8 cellular contexts compared by ENCODE assay signal in the genomic region with DNA sequence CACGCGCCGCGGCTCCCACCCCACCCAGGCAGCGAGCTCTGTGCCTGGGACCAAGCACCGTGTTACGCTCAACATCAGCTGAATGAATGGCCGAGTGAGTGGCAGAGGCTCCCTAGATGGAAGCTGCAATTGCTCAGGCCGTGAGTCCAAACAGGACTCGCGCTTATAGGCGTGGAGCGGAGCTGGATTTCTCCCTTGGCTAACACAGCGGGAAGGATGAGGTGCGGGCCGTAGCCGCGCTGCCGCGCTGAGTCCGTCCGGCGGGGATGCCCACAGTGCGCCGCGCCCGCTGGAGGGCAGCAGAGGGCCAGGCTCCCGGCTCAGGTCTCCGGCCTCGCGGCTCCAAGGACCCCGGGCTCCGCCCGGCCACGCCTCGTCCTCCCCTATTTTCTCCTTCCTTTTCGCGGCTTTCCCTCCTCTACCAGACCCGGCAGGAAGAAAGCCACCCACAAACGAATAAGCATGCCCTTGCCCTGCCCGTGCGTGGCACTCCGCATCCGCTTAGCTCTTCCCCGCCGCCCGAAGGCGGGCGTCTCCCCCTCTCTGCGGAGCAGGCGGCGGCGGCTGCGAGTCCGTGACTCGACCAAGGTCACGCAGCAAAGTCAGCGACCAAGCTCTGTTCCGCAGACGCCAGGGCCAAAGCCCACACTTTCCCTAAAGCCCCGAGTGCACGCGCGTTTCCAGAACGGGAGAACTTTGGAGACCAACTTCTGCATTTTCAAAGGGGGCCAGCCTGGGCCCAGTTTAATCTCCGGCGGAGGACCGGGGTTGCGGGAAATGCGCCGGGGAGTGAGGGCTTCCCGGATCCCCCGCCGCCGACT. TPM values are rescaled to one million over a fixed set of nuclear protein-coding genes. Genes with fewer than 3 reads are reported as not detected.
A peak's percentile ranks its signal among the peaks of the same experiment; 100 is the strongest.
DNase-seq lines count a peak whose midpoint lies in the region; ATAC-seq, FAIRE-seq and TF ChIP-seq lines count a peak whose summit lies in the region.

No MANE protein-coding gene starts in this region.

- H3K9me3 ChIP-seq in AG04450 (ENCODE audit: control insufficient read depth, insufficient read depth, low read length) = no peaks in the 10 kb centered on the region; the same call in 1 of the 2 replicates
- no peaks in the 10 kb centered on the region for H3K9me3 ChIP-seq in endothelial cell of umbilical vein (replicated peaks; ENCODE audit: control insufficient read depth, insufficient read depth, low read length)
- H3K9me3 ChIP-seq in mesodermal cell (ENCODE audit: control insufficient read depth, low read length) = no peaks in the 10 kb centered on the region

- no peaks in the 10 kb centered on the region for H3K79me2 ChIP-seq in endothelial cell of umbilical vein (ENCODE audit: control insufficient read depth, insufficient read depth, low read length)

- no peak for TF ChIP-seq POLR2A in endothelial cell of umbilical vein (IDR thresholded peaks at IDR 0.05; ENCODE audit: low read depth, low read length)

- H3K27ac ChIP-seq in AG04450 (ENCODE audit: low read depth, low read length) = no peak overlapping the region
- no peak overlapping the region for H3K27ac ChIP-seq in endothelial cell of umbilical vein (ENCODE audit: insufficient read depth, low read depth, low read length)
- no peak overlapping the region for H3K27ac ChIP-seq in mesodermal cell (ENCODE audit: low read depth, low read length, severe bottlenecking)

- no peaks in the 10 kb centered on the region for H4K20me1 ChIP-seq in endothelial cell of umbilical vein (replicated peaks; ENCODE audit: control insufficient read depth, extremely low read depth, insufficient read depth, low read length)

- peak; percentile 87 for TF ChIP-seq CTCF in AG04450 (IDR thresholded peaks at IDR 0.05; ENCODE audit: low read depth, low read length)
- peak; percentile 97 to 98 for TF ChIP-seq CTCF in endothelial cell of umbilical vein (IDR thresholded peaks at IDR 0.05; ENCODE audit: extremely low read depth in 1 of 2, insufficient read depth in 1 of 2, low read depth in 1 of 2, low read length in 2 of 2)

- H3K9ac ChIP-seq in endothelial cell of umbilical vein (replicated peaks; ENCODE audit: extremely low read depth, insufficient read depth, low read length) = no peak overlapping the region

- peak; percentile 20 for DNase-seq in AG04450 (ENCODE audit: low read depth, low spot score)
- DNase-seq in NCI-H69 (lab: John Stamatoyannopoulos, UW) = peak; percentile 77
- DNase-seq in activated CD8-positive, alpha-beta memory T cell treated with anti-CD3 and anti-CD28 coated beads for 24 hours = peak; percentile 89
- DNase-seq in endothelial cell of umbilical vein (ENCODE audit: low read depth, low spot score) = peak; percentile 66
- peak; percentile 18 for DNase-seq in stimulated activated CD8-positive, alpha-beta memory T cell treated with anti-CD3 and anti-CD28 coated beads, Interleukin-12 subunit alpha, Interleukin-12 subunit beta, amount 100 ng/mL, for 4 hours (ENCODE audit: low read depth)

- peak overlapping the region; percentile 92 for H2AFZ ChIP-seq in endothelial cell of umbilical vein (ENCODE audit: low read depth, low read length)

- peaks cover 7% of the 10 kb centered on the region for H3K4me1 ChIP-seq in endothelial cell of umbilical vein (ENCODE audit: control insufficient read depth, extremely low read depth, insufficient read depth, low read length)
- peaks cover 3% of the 10 kb centered on the region for H3K4me1 ChIP-seq in mesodermal cell (ENCODE audit: control insufficient read depth, insufficient read depth, low read length, poor library complexity, severe bottlenecking)

- intact Hi-C loops in endothelial cell of umbilical vein (cut with micrococcal nuclease) = loop anchor here (1.0 to 5.0 kb wide), 3 partner anchors 42 to 152 kb away; a partner anchor contains a TSS

- peak; percentile 78 for FAIRE-seq in endothelial cell of umbilical vein (lab: Jason Lieb, UNC)

- H3K4me3 ChIP-seq in AG04450 (ENCODE audit: low read depth, low read length) = peak overlapping the region; percentile 58
- H3K4me3 ChIP-seq in endothelial cell of umbilical vein (replicated peaks in 1 of 3; ENCODE audit: insufficient read depth in 1 of 3, low read depth in 1 of 3, low read length in 3 of 3) = peak overlapping the region; percentile 16 to 77 (median 32)
- peak overlapping the region; percentile 46 for H3K4me3 ChIP-seq in mesodermal cell (ENCODE audit: extremely low read depth, insufficient read depth, low read length, poor library complexity, severe bottlenecking)

- CTCF ChIA-PET in AG04450 (lab: Charles Lee) (interaction anchor here (0.6 to 2.6 kb wide), 21 partner anchors 10 to 384 kb away, joined by 3 to 15 read pairs (median 4); a partner anchor contains a TSS), endothelial cell of umbilical vein (lab: Charles Lee) (interaction anchor here (0.7 to 2.4 kb wide), 17 partner anchors 8 to 771 kb away, joined by 3 to 19 read pairs (median 4); a partner anchor contains a TSS)

- no peaks in the 10 kb centered on the region for H3K36me3 ChIP-seq in endothelial cell of umbilical vein (ENCODE audit: control insufficient read depth in 2 of 2, extremely low read depth in 1 of 2, insufficient read depth in 2 of 2, low read length in 2 of 2)
- H3K36me3 ChIP-seq in mesodermal cell (ENCODE audit: control insufficient read depth, insufficient read depth, low read length) = no peaks in the 10 kb centered on the region

- H3K27me3 ChIP-seq in AG04450 (ENCODE audit: control insufficient read depth, insufficient read depth, low read length) (peaks cover 37% of the 10 kb centered on the region), endothelial cell of umbilical vein (ENCODE audit: control insufficient read depth in 2 of 2, insufficient read depth in 2 of 2, low read length in 2 of 2) (peaks cover 9 to 19% of the 10 kb centered on the region in 2 experiments)

- BruUV-seq in endothelial cell of umbilical vein (replicated peaks; lab: Mats Ljungman, UMichigan) = no TSS peak

- H3K9me1 ChIP-seq in endothelial cell of umbilical vein (replicated peaks; ENCODE audit: control insufficient read depth, extremely low read depth, insufficient read depth, low read length) = no peaks in the 10 kb centered on the region

- H3K4me2 ChIP-seq in endothelial cell of umbilical vein (ENCODE audit: insufficient read depth, low read length) = peak overlapping the region; percentile 74

- POLR2A ChIA-PET in AG04450 (lab: Yijun Ruan, JAX) = no interaction called here
- POLR2A ChIA-PET in endothelial cell of umbilical vein (lab: Charles Lee) = no interaction called here

- dilution Hi-C loops in endothelial cell of umbilical vein (cut with MboI; ENCODE audit: extremely low pct_ligation_motif_present, low sequenced_read_pairs) = no loop called here

- 4% methylated on average over 52 to 65 of the region's 75 CpGs for WGBS in mesodermal cell (ENCODE audit: insufficient coverage in 2 of 2), 2 experiments

- ATAC-seq in GM18907 (IDR thresholded peaks at IDR 0.05; ENCODE audit: unreplicated experiment) (peak; percentile 83), HG03280 (IDR thresholded peaks at IDR 0.05; ENCODE audit: unreplicated experiment) (peak; percentile 77)

TF ChIP-seq in endothelial cell of umbilical vein, 7 proteins besides CTCF, POLR2A, EP300 and RAD21:
- TF ChIP-seq POLR2AphosphoS5 (IDR thresholded peaks at IDR 0.05; ENCODE audit: insufficient read depth, low read depth, low read length) = no peak
- peak; percentile 51 for TF ChIP-seq EZH2 (IDR thresholded peaks at IDR 0.05; ENCODE audit: borderline replicate concordance, low read depth, low read length, severe bottlenecking)

RNA-seq across cellular contexts. Expression of a gene that starts 48.5 kb away (rescaled TPM):
- polyA plus RNA-seq in AG04450 (2011; rRNA removed) (0.12 and 0.24 TPM in 2 replicates), endothelial cell of umbilical vein (0.08 and 0.12 TPM in 2 replicates)
- 0.35 TPM in 1 of 2 replicates, not detected in the other for polyA minus RNA-seq in AG04450 (2011; rRNA and poly(A)+ RNA removed)
- total RNA-seq in endothelial cell of umbilical vein = 0.21 and 0.62 TPM in 2 replicates
- polyA plus RNA-seq in endothelial cell of umbilical vein (2011; cell fraction: cytosol; rRNA removed) = 0.05 and 0.10 TPM in 2 replicates
- polyA plus RNA-seq in endothelial cell of umbilical vein (2011; cell fraction: nucleus; rRNA removed) = 0.08 and 0.90 TPM in 2 replicates
- 0.40 and 1.1 TPM in 2 replicates for polyA plus RNA-seq in endothelial cell of umbilical vein (2012)
- 0.24 TPM in 1 of 2 replicates, not detected in the other for polyA minus RNA-seq in endothelial cell of umbilical vein
- not detected for polyA minus RNA-seq in endothelial cell of umbilical vein (2011; cell fraction: cytosol; rRNA and poly(A)+ RNA removed)
- polyA minus RNA-seq in endothelial cell of umbilical vein (2011; cell fraction: nucleus; rRNA and poly(A)+ RNA removed) = 0.43 TPM in 1 of 2 replicates, not detected in the other
- 2.4 TPM for polyA plus RNA-seq in mesodermal cell (2013, experiment 1 of 2)
- 1.6 TPM for polyA plus RNA-seq in mesodermal cell (2013, experiment 2 of 2)

RNA-seq across cellular contexts. Expression of a gene that starts 56.9 kb away (rescaled TPM):
- polyA plus RNA-seq in AG04450 (2011; rRNA removed) = 24.9 and 30.9 TPM in 2 replicates
- 25.2 and 30.9 TPM in 2 replicates for polyA minus RNA-seq in AG04450 (2011; rRNA and poly(A)+ RNA removed)
- total RNA-seq in endothelial cell of umbilical vein = 27.5 and 33.1 TPM in 2 replicates
- 32.9 and 37.0 TPM in 2 replicates for polyA plus RNA-seq in endothelial cell of umbilical vein
- 35.5 and 38.1 TPM in 2 replicates for polyA plus RNA-seq in endothelial cell of umbilical vein (2011; cell fraction: cytosol; rRNA removed)
- polyA plus RNA-seq in endothelial cell of umbilical vein (2011; cell fraction: nucleus; rRNA removed) = 56.4 and 60.8 TPM in 2 replicates
- polyA plus RNA-seq in endothelial cell of umbilical vein (2012) = 25.4 and 33.4 TPM in 2 replicates
- polyA minus RNA-seq in endothelial cell of umbilical vein = 37.1 and 40.1 TPM in 2 replicates
- polyA minus RNA-seq in endothelial cell of umbilical vein (2011; cell fraction: cytosol; rRNA and poly(A)+ RNA removed) = 21.8 TPM
- polyA minus RNA-seq in endothelial cell of umbilical vein (2011; cell fraction: nucleus; rRNA and poly(A)+ RNA removed) = 15.1 and 20.7 TPM in 2 replicates
- 35.0 TPM for polyA plus RNA-seq in mesodermal cell (2013, experiment 1 of 2)
- polyA plus RNA-seq in mesodermal cell (2013, experiment 2 of 2) = 30.4 TPM

Comparison
In these comparisons a context has a peak if more than half of its experiments do, and no peak if none do; other contexts are left out.
1. DNase-seq: peak in every context shown above with its lines; median percentile 89 in activated CD8-positive, alpha-beta memory T cell treated with anti-CD3 and anti-CD28 coated beads for 24 hours; 77 in NCI-H69; 66 in endothelial cell of umbilical vein; 20 in AG04450; 18 in stimulated activated CD8-positive, alpha-beta memory T cell treated with anti-CD3 and anti-CD28 coated beads, Interleukin-12 subunit alpha, Interleukin-12 subunit beta, amount 100 ng/mL, for 4 hours.